In the genomic region with DNA sequence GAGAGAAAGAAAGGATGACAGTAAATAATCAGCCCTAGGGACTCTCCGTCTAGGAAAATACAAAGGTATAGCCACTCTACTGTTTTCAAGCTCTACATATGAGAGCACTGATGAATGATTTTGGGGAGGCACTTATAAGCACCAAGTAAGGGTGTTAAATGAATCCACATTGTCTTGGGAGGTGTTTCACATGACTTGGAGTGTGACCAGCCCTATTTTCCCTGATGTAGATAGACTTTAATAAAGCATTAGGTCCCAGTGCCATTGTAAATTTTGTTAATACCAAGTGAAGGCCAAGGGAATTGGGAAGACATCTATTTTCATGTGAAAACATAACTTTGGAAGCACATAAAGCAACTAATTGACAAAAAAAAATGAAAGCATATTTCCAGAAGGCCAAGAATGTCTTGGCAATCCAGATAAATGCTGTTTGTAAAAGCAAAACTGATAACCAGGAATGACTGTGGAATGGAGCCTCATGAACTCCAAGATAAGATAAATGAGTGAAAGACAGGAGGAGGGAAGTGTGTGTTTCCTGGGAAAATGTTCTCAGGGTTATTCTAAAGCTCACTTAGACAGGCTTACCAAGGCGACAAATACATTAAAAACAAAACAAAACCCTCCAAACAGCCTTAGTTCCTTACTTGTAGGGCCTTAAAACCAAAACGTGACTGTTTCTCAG, we compare ENCODE assay signal across 25 cellular contexts.
DNase-seq lines count a peak whose midpoint lies in the region; ATAC-seq, FAIRE-seq and TF ChIP-seq lines count a peak whose summit lies in the region.
"Had no signal": no experiment of that assay in that cellular context is flagged by ENCODE, and none has a peak within 500 bp of the region (broad histone marks: within the 10 kb centered on the region; RNA-seq: fewer than 3 reads in every experiment).

No MANE protein-coding gene starts in this region.

- no peak overlapping the region for H3K4me2 ChIP-seq in HepG2 (ENCODE audit: low read depth, low read length)
- H3K4me2 ChIP-seq in smooth muscle cell: peak overlapping the region; percentile 45
- H3K4me2 ChIP-seq in neural progenitor cell: no peak overlapping the region

- peak; percentile 7 for FAIRE-seq in bronchial epithelial cell (lab: Jason Lieb, UNC)
- FAIRE-seq in HepG2 (lab: Jason Lieb, UNC): no peak

- 70% methylated on average over 3 of the region's 3 CpGs for WGBS in HepG2 (ENCODE audit: low lambda C conversion rate)
- WGBS in smooth muscle cell (ENCODE audit: low lambda C conversion rate): 48% methylated on average over 3 of the region's 3 CpGs

- BruUV-seq in HepG2 (replicated peaks; lab: Mats Ljungman, UMichigan): no TSS peak
- no TSS peak for BruUV-seq in A673 (replicated peaks; lab: Mats Ljungman, UMichigan)

- H3K36me3 ChIP-seq in bronchial epithelial cell (ENCODE audit: control insufficient read depth, insufficient read depth, low read length) (no peaks in the 10 kb centered on the region), HepG2 (replicated peaks in 1 of 2; ENCODE audit: control insufficient read depth in 1 of 2, insufficient read depth in 2 of 2, low read length in 2 of 2) (no peaks in the 10 kb centered on the region), smooth muscle cell (ENCODE audit: low read depth) (no peaks in the 10 kb centered on the region), neural progenitor cell (no peaks in the 10 kb centered on the region), A673 (ENCODE audit: insufficient read depth, low read length, poor library complexity, severe bottlenecking) (no peaks in the 10 kb centered on the region)
- H3K36me3 ChIP-seq: brain microvascular endothelial cell, colonic mucosa, MG63, SJSA1, upper lobe of right lung had no signal

- POLR2A ChIA-PET in HepG2 (lab: Yijun Ruan, JAX): interaction anchor here (2.4 to 3.0 kb wide), 2 partner anchors 10 to 17 kb away, joined by 9 to 10 read pairs; no protein-coding TSS in a partner anchor
- POLR2A ChIA-PET in RWPE1 (lab: Yijun Ruan, JAX; ENCODE audit: low non-redundant PET): no interaction called here
- POLR2A ChIA-PET in A673 (lab: Charles Lee; ENCODE audit: low non-redundant PET): no interaction called here

- TF ChIP-seq EP300 in HepG2 (IDR thresholded peaks at IDR 0.05; ENCODE audit: low read depth in 2 of 2, low read length in 2 of 2) (no peak), HepG2 (CRISPR knock-in tag; IDR thresholded peaks at IDR 0.05; ENCODE audit: borderline replicate concordance) (no peak)

- peaks cover 3% of the 10 kb centered on the region for H3K27me3 Mint-ChIP-seq in neural progenitor cell (ENCODE audit: insufficient read depth, low read depth)

- H3K27me3 ChIP-seq in bronchial epithelial cell (ENCODE audit: control insufficient read depth, insufficient read depth, low read length): no peaks in the 10 kb centered on the region
- no peaks in the 10 kb centered on the region for H3K27me3 ChIP-seq in HepG2 (ENCODE audit: control insufficient read depth in 1 of 2, insufficient read depth in 2 of 2, low read length in 2 of 2)
- no peaks in the 10 kb centered on the region for H3K27me3 ChIP-seq in smooth muscle cell (ENCODE audit: low read depth)
- no peaks in the 10 kb centered on the region for H3K27me3 ChIP-seq in neural progenitor cell
- H3K27me3 ChIP-seq in A673 (replicated peaks; ENCODE audit: insufficient read depth, low read depth, low read length, poor library complexity): no peaks in the 10 kb centered on the region
- H3K27me3 ChIP-seq: brain microvascular endothelial cell, colonic mucosa, MG63, SJSA1, upper lobe of right lung had no signal

- peaks cover 15% of the 10 kb centered on the region for H3K4me1 Mint-ChIP-seq in neural progenitor cell
- H3K4me1 Mint-ChIP-seq: activated naive CD8-positive, alpha-beta T cell treated with anti-CD3 and anti-CD28 coated beads, Interleukin-2, amount 50 U/mL, for 24 hours; CD8-positive, alpha-beta memory T cell had no signal

- H2AFZ ChIP-seq in HepG2 (ENCODE audit: low read length) (no peak overlapping the region), smooth muscle cell (ENCODE audit: low read depth) (no peak overlapping the region), neural progenitor cell (replicated peaks) (no peak overlapping the region)

- H3K4me1 ChIP-seq in HepG2 (ENCODE audit: insufficient read depth, low read length) (peaks cover 62% of the 10 kb centered on the region), smooth muscle cell (ENCODE audit: low read depth) (peaks cover 9% of the 10 kb centered on the region), neural progenitor cell (peaks cover 9% of the 10 kb centered on the region), A673 (ENCODE audit: insufficient read depth, low read length, poor library complexity, severe bottlenecking) (no peaks in the 10 kb centered on the region)
- H3K4me1 ChIP-seq: colonic mucosa had no signal

- H3K27ac Mint-ChIP-seq in neural progenitor cell: no peak overlapping the region
- H3K27ac Mint-ChIP-seq: activated CD4-positive, alpha-beta memory T cell treated with anti-CD3 and anti-CD28 coated beads, Interleukin-2, amount 10 ng/mL, durations not matched to agents 7 days and 5 days; activated naive CD8-positive, alpha-beta T cell treated with anti-CD3 and anti-CD28 coated beads, Interleukin-2, amount 50 U/mL, for 24 hours; CD8-positive, alpha-beta memory T cell; effector memory CD8-positive, alpha-beta T cell; HFFc6; nephron progenitor cell; T-cell had no signal

- in situ Hi-C loops in HepG2 (cut with HindIII; ENCODE audit: extremely low pct_ligation_motif_present, low pct_unique_long_range_greater_than_20kb): no loop called here

- peaks cover 2% of the 10 kb centered on the region for H3K9me3 Mint-ChIP-seq in neural progenitor cell
- H3K9me3 Mint-ChIP-seq: activated CD4-positive, alpha-beta memory T cell treated with anti-CD3 and anti-CD28 coated beads, Interleukin-2, amount 10 ng/mL, durations not matched to agents 7 days and 5 days; activated naive CD8-positive, alpha-beta T cell treated with anti-CD3 and anti-CD28 coated beads, Interleukin-2, amount 50 U/mL, for 24 hours; CD8-positive, alpha-beta memory T cell; effector memory CD8-positive, alpha-beta T cell; HFFc6; nephron progenitor cell; T-cell had no signal

- H3K9ac ChIP-seq in HepG2 (ENCODE audit: insufficient read depth, low read depth, low read length) (peak overlapping the region; percentile 77), smooth muscle cell (ENCODE audit: low read depth) (no peak overlapping the region), neural progenitor cell (no peak overlapping the region)

- no peak for TF ChIP-seq RAD21 in HepG2 (CRISPR knock-in tag; IDR thresholded peaks at IDR 0.05)

- ATAC-seq in HepG2: no peak
- ATAC-seq: activated naive CD8-positive, alpha-beta T cell treated with anti-CD3 and anti-CD28 coated beads, Interleukin-2, amount 50 U/mL, for 24 hours; effector memory CD8-positive, alpha-beta T cell; T-cell; upper lobe of right lung had no signal

- CTCF ChIA-PET in HepG2 (lab: Yijun Ruan, JAX; ENCODE audit: low intra/inter-chr PET ratio, low total read pairs) (no interaction called here), RWPE1 (lab: Yijun Ruan, JAX) (no interaction called here), A673 (lab: Charles Lee) (no interaction called here)

- H3K4me3 Mint-ChIP-seq in neural progenitor cell: no peak overlapping the region
- H3K4me3 Mint-ChIP-seq: activated CD4-positive, alpha-beta memory T cell treated with anti-CD3 and anti-CD28 coated beads, Interleukin-2, amount 10 ng/mL, durations not matched to agents 7 days and 5 days; activated naive CD8-positive, alpha-beta T cell treated with anti-CD3 and anti-CD28 coated beads, Interleukin-2, amount 50 U/mL, for 24 hours; CD8-positive, alpha-beta memory T cell; effector memory CD8-positive, alpha-beta T cell; HFFc6; nephron progenitor cell; T-cell had no signal

- no peak; a peak in 1 of 4 replicates for TF ChIP-seq POLR2A in HepG2 (IDR thresholded peaks at IDR 0.05; ENCODE audit: insufficient read depth in 1 of 2, low read depth in 2 of 2, low read length in 2 of 2)

- H3K79me2 ChIP-seq in HepG2 (ENCODE audit: insufficient read depth, low read length): no peaks in the 10 kb centered on the region
- H3K79me2 ChIP-seq in smooth muscle cell (ENCODE audit: low read depth): no peaks in the 10 kb centered on the region
- H3K79me2 ChIP-seq in neural progenitor cell (ENCODE audit: low read depth): no peaks in the 10 kb centered on the region

- DNase-seq in NCI-H226: peak; percentile 89
- DNase-seq in bronchial epithelial cell (ENCODE audit: low read depth): no peak
- no peak for DNase-seq in HepG2 (ENCODE audit: low spot score)
- DNase-seq in smooth muscle cell (lab: John Stamatoyannopoulos, UW; ENCODE audit: unreplicated experiment): no peak
- no peak for DNase-seq in RWPE1 (ENCODE audit: low spot score)
- DNase-seq in neural progenitor cell (ENCODE audit: low spot score): no peak
- DNase-seq in A673 (ENCODE audit: low spot score): no peak
- no peak for DNase-seq in activated naive CD4-positive, alpha-beta T cell (lab: John Stamatoyannopoulos, UW)
- DNase-seq: activated CD4-positive, alpha-beta memory T cell treated with anti-CD3 and anti-CD28 coated beads, Interleukin-2, amount 10 ng/mL, durations not matched to agents 7 days and 5 days; activated CD4-positive, CD25-positive, alpha-beta regulatory T cell treated with anti-CD3 and anti-CD28 coated beads, Interleukin-2, amount 50 U/mL, for 72 hours; activated effector memory CD4-positive, alpha-beta T cell treated with Interleukin-2 at 50 U/mL for 16 hours; activated naive CD8-positive, alpha-beta T cell treated with anti-CD3 and anti-CD28 coated beads, Interleukin-2, amount 50 U/mL, for 24 hours; brain microvascular endothelial cell; CD8-positive, alpha-beta memory T cell; colonic mucosa; effector memory CD8-positive, alpha-beta T cell; HFFc6; MG63; NCI-H1417; NCI-H524; nephron progenitor cell; NK-92 treated with Interleukin-12 subunit alpha and Interleukin-12 subunit beta, amount 100 ng/mL, for 24 hours; T-cell; upper lobe of right lung had no signal

- H3K9me3 ChIP-seq in HepG2 (ENCODE audit: low read length): no peaks in the 10 kb centered on the region
- H3K9me3 ChIP-seq in smooth muscle cell (replicated peaks; ENCODE audit: low read depth): no peaks in the 10 kb centered on the region
- H3K9me3 ChIP-seq in neural progenitor cell (ENCODE audit: low read depth): no peaks in the 10 kb centered on the region
- no peaks in the 10 kb centered on the region for H3K9me3 ChIP-seq in A673 (ENCODE audit: low read depth, low read length, poor library complexity, severe bottlenecking)
- H3K9me3 ChIP-seq: colonic mucosa, MG63, SJSA1, upper lobe of right lung had no signal

- no peaks in the 10 kb centered on the region for H3K36me3 Mint-ChIP-seq in neural progenitor cell
- H3K36me3 Mint-ChIP-seq: CD8-positive, alpha-beta memory T cell; T-cell had no signal

- H3K27ac ChIP-seq in HepG2 (ENCODE audit: extremely low read length, insufficient read depth, low read length) (peak overlapping the region; percentile 94), smooth muscle cell (ENCODE audit: low read depth) (no peak overlapping the region), RWPE1 (no peak overlapping the region), neural progenitor cell (no peak overlapping the region), A673 (ENCODE audit: low read depth, low read length, poor library complexity, severe bottlenecking) (no peak overlapping the region)
- H3K27ac ChIP-seq: brain microvascular endothelial cell, colonic mucosa, SJSA1 had no signal

- H4K20me1 ChIP-seq in HepG2 (ENCODE audit: insufficient read depth, low read length): no peaks in the 10 kb centered on the region
- H4K20me1 ChIP-seq in smooth muscle cell (ENCODE audit: low read depth): no peaks in the 10 kb centered on the region
- H4K20me1 ChIP-seq in neural progenitor cell (ENCODE audit: low read depth): no peaks in the 10 kb centered on the region

- no peak overlapping the region for H3K4me3 ChIP-seq in bronchial epithelial cell (ENCODE audit: low read depth, low read length)
- H3K4me3 ChIP-seq in HepG2 (replicated peaks in 1 of 3; ENCODE audit: insufficient read depth in 1 of 3, low read depth in 2 of 3, low read length in 3 of 3): no peak overlapping the region
- H3K4me3 ChIP-seq in smooth muscle cell: no peak overlapping the region
- no peak overlapping the region for H3K4me3 ChIP-seq in neural progenitor cell
- no peak overlapping the region for H3K4me3 ChIP-seq in A673 (ENCODE audit: low read depth, low read length, poor library complexity, severe bottlenecking)
- H3K4me3 ChIP-seq: colonic mucosa, MG63, SJSA1, upper lobe of right lung had no signal

- TF ChIP-seq CTCF in bronchial epithelial cell (IDR thresholded peaks at IDR 0.05; ENCODE audit: insufficient read depth, low read length, severe bottlenecking) (no peak), HepG2 (CRISPR knock-in tag; IDR thresholded peaks at IDR 0.05) (no peak), smooth muscle cell (IDR thresholded peaks at IDR 0.05; ENCODE audit: borderline replicate concordance, insufficient read depth, poor library complexity, severe bottlenecking) (no peak), RWPE1 (conservative IDR thresholded peaks at IDR 0.05; ENCODE audit: low read depth) (no peak), neural progenitor cell (IDR thresholded peaks at IDR 0.05) (no peak), A673 (conservative IDR thresholded peaks at IDR 0.05; ENCODE audit: low read depth, low read length) (no peak)

- intact Hi-C loops in HepG2 (cut with micrococcal nuclease; ENCODE audit: unreplicated experiment): no loop called here
- intact Hi-C loops in A673 (cut with micrococcal nuclease; ENCODE audit: unreplicated experiment): no loop called here

- H3F3A ChIP-seq in smooth muscle cell (ENCODE audit: low read depth) (no peaks in the 10 kb centered on the region), neural progenitor cell (ENCODE audit: low read depth) (no peaks in the 10 kb centered on the region)
